In the genomic region with DNA sequence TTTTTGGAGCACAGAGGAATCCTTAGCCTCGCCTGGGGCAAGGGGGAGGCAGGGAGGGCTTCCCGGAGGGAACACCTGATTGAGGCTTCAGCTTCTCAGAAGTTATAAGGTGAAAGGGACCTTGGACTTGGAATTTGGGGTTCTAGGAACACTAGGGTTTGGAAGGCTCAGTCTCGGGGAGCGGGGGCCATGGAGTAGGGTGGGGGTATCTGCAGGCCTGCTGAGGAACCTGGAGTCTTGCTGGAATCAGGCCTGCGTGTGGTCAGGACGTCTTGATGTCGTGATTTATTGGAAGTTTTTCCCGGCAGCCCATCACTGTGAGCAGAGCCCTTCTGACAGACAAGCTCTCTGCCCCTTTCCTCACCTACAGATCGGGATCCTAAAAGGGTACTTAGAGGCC, we compare ENCODE assay signal across 23 cellular contexts. TPM values are rescaled to one million over a fixed set of nuclear protein-coding genes. Genes with fewer than 3 reads are reported as not detected.
DNase-seq lines count a peak whose midpoint lies in the region; ATAC-seq, FAIRE-seq and TF ChIP-seq lines count a peak whose summit lies in the region.
"Had no signal": no experiment of that assay in that cellular context is flagged by ENCODE, and none has a peak within 500 bp of the region (broad histone marks: within the 10 kb centered on the region; RNA-seq: fewer than 3 reads in every experiment).

No MANE protein-coding gene starts in this region.

- H3K27me3 ChIP-seq in CD4-positive, alpha-beta T cell (ENCODE audit: control insufficient read depth, insufficient read depth, low read length) = no peaks in the 10 kb centered on the region

- H3K4me1 ChIP-seq in kidney (ENCODE audit: control insufficient read depth in 1 of 2, insufficient read depth in 1 of 2, low read depth in 1 of 2, low read length in 2 of 2) = no peaks in the 10 kb centered on the region

- H3K27ac ChIP-seq in CD4-positive, alpha-beta T cell (ENCODE audit: low read depth, low read length) = no peak overlapping the region
- peak overlapping the region; percentile 10 for H3K27ac ChIP-seq in KOPT-K1 (ENCODE audit: low read depth, low read length, poor library complexity, severe bottlenecking)
- H3K27ac ChIP-seq in kidney (ENCODE audit: low read depth in 2 of 2, low read length in 2 of 2) = no peak overlapping the region

- no peak for ATAC-seq in CD4-positive, alpha-beta T cell (ENCODE audit: poor library complexity)
- no peak for ATAC-seq in GM21576 (IDR thresholded peaks at IDR 0.05; ENCODE audit: unreplicated experiment)

- H3K4me3 Mint-ChIP-seq in CD4-positive, alpha-beta T cell = no peak overlapping the region
- H3K4me3 Mint-ChIP-seq in progenitor cell of endocrine pancreas (ENCODE audit: low read depth) = no peak overlapping the region
- H3K4me3 Mint-ChIP-seq in type B pancreatic cell = no peak overlapping the region
- H3K4me3 Mint-ChIP-seq: CD14-positive monocyte had no signal

- no peak for FAIRE-seq in kidney (lab: Jason Lieb, UNC)
- FAIRE-seq: RCC 7860 had no signal

- intact Hi-C loops in CD4-positive, alpha-beta T cell (cut with DNase I, micrococcal nuclease) = no loop called here
- intact Hi-C loops in kidney (cut with DNase I) = loop anchor here (10.0 kb wide), 1 partner anchor 385 kb away; no protein-coding TSS in a partner anchor

- peak overlapping the region; percentile 45 for H3K27ac Mint-ChIP-seq in CD4-positive, alpha-beta T cell
- H3K27ac Mint-ChIP-seq in progenitor cell of endocrine pancreas = peak overlapping the region; percentile 29
- H3K27ac Mint-ChIP-seq in type B pancreatic cell = no peak overlapping the region
- H3K27ac Mint-ChIP-seq: CD14-positive monocyte had no signal

- H3K9me3 ChIP-seq in CD4-positive, alpha-beta T cell (ENCODE audit: control insufficient read depth, low read length) = no peaks in the 10 kb centered on the region
- H3K9me3 ChIP-seq in KOPT-K1 (ENCODE audit: insufficient read depth, low read length, poor library complexity, severe bottlenecking) = no peaks in the 10 kb centered on the region
- peaks cover 0 to 2% of the 10 kb centered on the region in 2 donors for H3K9me3 ChIP-seq in kidney (ENCODE audit: control insufficient read depth in 1 of 2, low read length in 2 of 2)

- H3K9ac ChIP-seq in kidney (ENCODE audit: low read length in 2 of 2) = no peak overlapping the region

- CTCF ChIA-PET in CD4-positive, alpha-beta T cell (lab: Charles Lee) = no interaction called here
- CTCF ChIA-PET in GM10248 (lab: Yijun Ruan, JAX) = interaction anchor here (1.7 kb wide), 1 partner anchor 11 kb away, joined by 4 read pairs; no protein-coding TSS in a partner anchor

- peaks cover 26% of the 10 kb centered on the region for H3K4me1 Mint-ChIP-seq in CD4-positive, alpha-beta T cell (ENCODE audit: low read depth)
- no peaks in the 10 kb centered on the region for H3K4me1 Mint-ChIP-seq in progenitor cell of endocrine pancreas (ENCODE audit: low read depth)
- H3K4me1 Mint-ChIP-seq in type B pancreatic cell (ENCODE audit: unreplicated experiment) = no peaks in the 10 kb centered on the region
- H3K4me1 Mint-ChIP-seq: CD14-positive monocyte had no signal

- peaks cover 3% of the 10 kb centered on the region for H3K36me3 Mint-ChIP-seq in CD4-positive, alpha-beta T cell (ENCODE audit: low read depth)
- no peaks in the 10 kb centered on the region for H3K36me3 Mint-ChIP-seq in progenitor cell of endocrine pancreas (ENCODE audit: insufficient read depth)
- no peaks in the 10 kb centered on the region for H3K36me3 Mint-ChIP-seq in type B pancreatic cell
- H3K36me3 Mint-ChIP-seq: CD14-positive monocyte had no signal

- no peak for TF ChIP-seq CTCF in CD4-positive, alpha-beta T cell (IDR thresholded peaks at IDR 0.05)
- TF ChIP-seq CTCF in kidney (IDR thresholded peaks at IDR 0.05; ENCODE audit: borderline replicate concordance, extremely low read depth, insufficient read depth) (no peak), progenitor cell of endocrine pancreas (IDR thresholded peaks at IDR 0.05; ENCODE audit: unreplicated experiment) (no peak), type B pancreatic cell (conservative IDR thresholded peaks at IDR 0.05) (no peak), GM10248 (IDR thresholded peaks at IDR 0.05; ENCODE audit: control extremely low read depth, extremely low read depth, low read depth, missing control alignments) (no peak)

- H3K27me3 Mint-ChIP-seq in CD4-positive, alpha-beta T cell = no peaks in the 10 kb centered on the region
- H3K27me3 Mint-ChIP-seq in progenitor cell of endocrine pancreas (peaks cover 3% of the 10 kb centered on the region), type B pancreatic cell (peaks cover 4% of the 10 kb centered on the region)

- H3K36me3 ChIP-seq in KOPT-K1 (ENCODE audit: insufficient read depth, low read length) (no peaks in the 10 kb centered on the region), kidney (ENCODE audit: control insufficient read depth in 1 of 2, insufficient read depth in 2 of 2, low read length in 2 of 2) (no peaks in the 10 kb centered on the region)

- H3K4me3 ChIP-seq in kidney (ENCODE audit: low read length in 2 of 2) = no peak overlapping the region

- H3K9me3 Mint-ChIP-seq in CD4-positive, alpha-beta T cell = peaks cover 3% of the 10 kb centered on the region
- H3K9me3 Mint-ChIP-seq in progenitor cell of endocrine pancreas (ENCODE audit: low read depth) (no peaks in the 10 kb centered on the region), type B pancreatic cell (peaks cover 3% of the 10 kb centered on the region)

- DNase-seq in CD4-positive, alpha-beta T cell = no peak
- DNase-seq in kidney (peak; percentile 36), progenitor cell of endocrine pancreas (ENCODE audit: low spot score, unreplicated experiment) (no peak), type B pancreatic cell (ENCODE audit: extremely low spot score, unreplicated experiment) (no peak), GM10248 (ENCODE audit: extremely low spot score) (no peak), NK-92 (lab: John Stamatoyannopoulos, UW; ENCODE audit: unreplicated experiment) (no peak)
- DNase-seq: ACHN; DMS153; GDM1; HCEC 1CT; MM.1S; NCI-H1092; NCI-H1436 treated with DMSO at 0.1 percent for 48 hours; NCI-H2029; NCI-H2171; NCI-H446; NCI-H526 treated with DMSO at 0.1 percent for 48 hours; NK-92 treated with Interleukin-12 subunit alpha and Interleukin-12 subunit beta, amount 100 ng/mL, for 24 hours; Right ventricle myocardium superior had no signal

- POLR2A ChIA-PET in CD4-positive, alpha-beta T cell (lab: Charles Lee) = no interaction called here
- POLR2A ChIA-PET in GM10248 (lab: Yijun Ruan, JAX) = no interaction called here

RNA-seq across cellular contexts. Expression of a gene that starts 50.7 kb away (rescaled TPM):
- total RNA-seq in CD4-positive, alpha-beta T cell = 1 to 10 TPM in 1 of 2 experiments, under 1 TPM in 1; 0.81 to 2.5 TPM
- total RNA-seq in kidney = 0.13 TPM
- polyA plus RNA-seq in kidney (ENCODE audit: insufficient read depth, low read depth, low replicate concordance) = not detected
- total RNA-seq in progenitor cell of endocrine pancreas = 0.29 and 0.91 TPM in 2 replicates
- total RNA-seq in type B pancreatic cell (ENCODE audit: low replicate concordance) = 0.07 and 0.97 TPM in 2 replicates
- total RNA-seq: Right ventricle myocardium superior had no signal
- polyA plus RNA-seq: CD14-positive monocyte had no signal
